Comparison of ENCODE assay signal across 29 cellular contexts in genomic region chr10:60862517-60862916, GRCh38.
"Had no signal": no experiment of that assay in that cellular context is flagged by ENCODE, and none has a peak within 500 bp of the region (broad histone marks: within the 10 kb centered on the region; RNA-seq: fewer than 3 reads in every experiment).

No MANE protein-coding gene starts in this region.

- H3K27ac ChIP-seq: neural progenitor cell, ovary, parathyroid adenoma, psoas muscle, right lobe of liver, sigmoid colon, suprapubic skin, testis, tibial artery, transverse colon, upper lobe of right lung, uterus had no signal

- H3K4me2 ChIP-seq: neural progenitor cell had no signal

- H3K4me1 Mint-ChIP-seq: natural killer cell; stimulated activated effector memory CD8-positive, alpha-beta T cell treated with anti-CD3 and anti-CD28 coated beads, Interleukin-12 subunit alpha, Interleukin-12 subunit beta, amount 100 ng/mL, for 72 hours had no signal

- H3K9me3 ChIP-seq: ovary, psoas muscle, right lobe of liver, sigmoid colon, suprapubic skin, testis, tibial artery, transverse colon, upper lobe of right lung, uterus had no signal

- H3K4me3 Mint-ChIP-seq: natural killer cell; nephron; neural progenitor cell; stimulated activated effector memory CD8-positive, alpha-beta T cell treated with anti-CD3 and anti-CD28 coated beads, Interleukin-12 subunit alpha, Interleukin-12 subunit beta, amount 100 ng/mL, for 72 hours; stimulated activated naive B cell treated with anti-CD40 and anti-IgM and Interleukin-4, amounts not matched to agents 10 μg/mL and 1 μg/mL and 100 μg/mL, for 72 hours; stimulated activated naive CD8-positive, alpha-beta T cell treated with anti-CD3 and anti-CD28 coated beads, Interleukin-15, Interleukin-2, amounts not matched to agents 100 ng/mL and 50 ng/mL, for 24 hours; type B pancreatic cell had no signal

- H3K36me3 Mint-ChIP-seq: natural killer cell; neural progenitor cell; stimulated activated effector memory CD8-positive, alpha-beta T cell treated with anti-CD3 and anti-CD28 coated beads, Interleukin-12 subunit alpha, Interleukin-12 subunit beta, amount 100 ng/mL, for 72 hours; stimulated activated naive B cell treated with anti-CD40 and anti-IgM and Interleukin-4, amounts not matched to agents 10 μg/mL and 1 μg/mL and 100 μg/mL, for 72 hours; type B pancreatic cell had no signal

- H3K27me3 Mint-ChIP-seq: type B pancreatic cell had no signal

- H3K9me3 Mint-ChIP-seq: natural killer cell; nephron; neural progenitor cell; stimulated activated effector memory CD8-positive, alpha-beta T cell treated with anti-CD3 and anti-CD28 coated beads, Interleukin-12 subunit alpha, Interleukin-12 subunit beta, amount 100 ng/mL, for 72 hours; stimulated activated naive CD8-positive, alpha-beta T cell treated with anti-CD3 and anti-CD28 coated beads, Interleukin-15, Interleukin-2, amounts not matched to agents 100 ng/mL and 50 ng/mL, for 24 hours; type B pancreatic cell had no signal

- H3K9ac ChIP-seq: neural progenitor cell, parathyroid adenoma had no signal

- H3K36me3 ChIP-seq: neural progenitor cell, ovary, right lobe of liver, sigmoid colon, suprapubic skin, tibial artery, transverse colon, upper lobe of right lung, uterus had no signal

- DNase-seq: natural killer cell; occipital lobe; ovary; posterior cingulate gyrus; psoas muscle; right cardiac atrium; right lobe of liver; sigmoid colon; small intestine; stimulated activated CD4-positive, alpha-beta T cell treated with anti-CD3 and anti-CD28 coated beads, Interleukin-15, amount 100 ng/mL, for 24 hours; stimulated activated CD4-positive, alpha-beta T cell treated with anti-CD3 and anti-CD28 coated beads, Interleukin-2, amount 100 ng/mL, for 24 hours; stimulated activated CD4-positive, alpha-beta T cell treated with anti-CD3 and anti-CD28 coated beads, Interleukin-2, amount 100 ng/mL, for 48 hours; stimulated activated CD4-positive, alpha-beta T cell treated with anti-CD3 and anti-CD28 coated beads, Interleukin-4, amount 100 ng/mL, for 24 hours; stimulated activated naive B cell treated with anti-CD40 and anti-IgM and Interleukin-4, amounts not matched to agents 10 μg/mL and 1 μg/mL and 100 μg/mL, for 72 hours; stimulated activated naive CD4-positive, alpha-beta T cell treated with Interleukin-2 at 50 U/mL for 16 hours; substantia nigra; testis; tibial artery; transverse colon; upper lobe of right lung; uterus had no signal

- ATAC-seq: natural killer cell; psoas muscle; right cardiac atrium; right lobe of liver; stimulated activated effector memory CD8-positive, alpha-beta T cell treated with anti-CD3 and anti-CD28 coated beads, Interleukin-12 subunit alpha, Interleukin-12 subunit beta, amount 100 ng/mL, for 72 hours; stimulated activated naive B cell treated with anti-CD40 and anti-IgM and Interleukin-4, amounts not matched to agents 10 μg/mL and 1 μg/mL and 100 μg/mL, for 72 hours; upper lobe of right lung had no signal

- H2AFZ ChIP-seq: neural progenitor cell, parathyroid adenoma had no signal

- H3K79me2 ChIP-seq: parathyroid adenoma had no signal

- H3K4me1 ChIP-seq: neural progenitor cell, parathyroid adenoma, right lobe of liver, sigmoid colon, suprapubic skin, testis, tibial artery, transverse colon, upper lobe of right lung, uterus had no signal

- H3K27ac Mint-ChIP-seq: natural killer cell; nephron; neural progenitor cell; progenitor cell of endocrine pancreas; stimulated activated effector memory CD8-positive, alpha-beta T cell treated with anti-CD3 and anti-CD28 coated beads, Interleukin-12 subunit alpha, Interleukin-12 subunit beta, amount 100 ng/mL, for 72 hours; stimulated activated naive B cell treated with anti-CD40 and anti-IgM and Interleukin-4, amounts not matched to agents 10 μg/mL and 1 μg/mL and 100 μg/mL, for 72 hours; stimulated activated naive CD8-positive, alpha-beta T cell treated with anti-CD3 and anti-CD28 coated beads, Interleukin-15, Interleukin-2, amounts not matched to agents 100 ng/mL and 50 ng/mL, for 24 hours; type B pancreatic cell had no signal

- H3K4me3 ChIP-seq: neural progenitor cell, ovary, psoas muscle, right lobe of liver, sigmoid colon, suprapubic skin, testis, tibial artery, transverse colon, upper lobe of right lung, uterus had no signal

- FAIRE-seq: small intestine had no signal

- H3K27me3 ChIP-seq: neural progenitor cell, ovary, right lobe of liver, sigmoid colon, suprapubic skin, testis, tibial artery, transverse colon, upper lobe of right lung, uterus had no signal
